ENCODE assay signal across 1 cellular context in genomic region chr9:132447346-132447745, GRCh38.
TF ChIP-seq lines count a peak whose summit lies in the region.

No MANE protein-coding gene starts in this region.

TF ChIP-seq in GM23338, 12 proteins besides CTCF, POLR2A, EP300 and RAD21 (continued from another document):
- no peak for TF ChIP-seq ZNF462 (CRISPR knock-in tag; IDR thresholded peaks at IDR 0.05)
